ENCODE assay signal across 1 cellular context in the genomic region with DNA sequence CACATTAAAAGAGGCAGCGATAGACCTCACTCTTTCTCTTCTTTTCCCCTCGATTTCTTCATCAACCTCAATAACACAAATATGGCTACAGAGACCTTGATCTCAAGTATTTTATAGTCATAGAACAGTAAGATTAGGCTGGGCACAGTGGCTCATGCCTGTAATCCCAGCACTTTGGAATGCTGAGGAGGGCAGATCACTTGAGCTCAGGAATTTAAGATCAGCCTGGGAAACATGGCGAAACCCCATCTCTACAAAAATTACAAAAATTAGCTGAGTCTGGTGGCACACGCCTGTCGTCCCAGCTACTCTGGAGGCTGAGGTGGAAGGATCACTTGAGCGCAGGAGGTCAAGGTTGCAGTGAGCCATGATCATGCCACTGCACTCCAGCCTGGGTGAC.
TF ChIP-seq lines count a peak whose summit lies in the region.

No MANE protein-coding gene starts in this region.

TF ChIP-seq in HCT116, 20 proteins besides CTCF, POLR2A, EP300 and RAD21 (continued from another document):
- TF ChIP-seq, protein P1, sequence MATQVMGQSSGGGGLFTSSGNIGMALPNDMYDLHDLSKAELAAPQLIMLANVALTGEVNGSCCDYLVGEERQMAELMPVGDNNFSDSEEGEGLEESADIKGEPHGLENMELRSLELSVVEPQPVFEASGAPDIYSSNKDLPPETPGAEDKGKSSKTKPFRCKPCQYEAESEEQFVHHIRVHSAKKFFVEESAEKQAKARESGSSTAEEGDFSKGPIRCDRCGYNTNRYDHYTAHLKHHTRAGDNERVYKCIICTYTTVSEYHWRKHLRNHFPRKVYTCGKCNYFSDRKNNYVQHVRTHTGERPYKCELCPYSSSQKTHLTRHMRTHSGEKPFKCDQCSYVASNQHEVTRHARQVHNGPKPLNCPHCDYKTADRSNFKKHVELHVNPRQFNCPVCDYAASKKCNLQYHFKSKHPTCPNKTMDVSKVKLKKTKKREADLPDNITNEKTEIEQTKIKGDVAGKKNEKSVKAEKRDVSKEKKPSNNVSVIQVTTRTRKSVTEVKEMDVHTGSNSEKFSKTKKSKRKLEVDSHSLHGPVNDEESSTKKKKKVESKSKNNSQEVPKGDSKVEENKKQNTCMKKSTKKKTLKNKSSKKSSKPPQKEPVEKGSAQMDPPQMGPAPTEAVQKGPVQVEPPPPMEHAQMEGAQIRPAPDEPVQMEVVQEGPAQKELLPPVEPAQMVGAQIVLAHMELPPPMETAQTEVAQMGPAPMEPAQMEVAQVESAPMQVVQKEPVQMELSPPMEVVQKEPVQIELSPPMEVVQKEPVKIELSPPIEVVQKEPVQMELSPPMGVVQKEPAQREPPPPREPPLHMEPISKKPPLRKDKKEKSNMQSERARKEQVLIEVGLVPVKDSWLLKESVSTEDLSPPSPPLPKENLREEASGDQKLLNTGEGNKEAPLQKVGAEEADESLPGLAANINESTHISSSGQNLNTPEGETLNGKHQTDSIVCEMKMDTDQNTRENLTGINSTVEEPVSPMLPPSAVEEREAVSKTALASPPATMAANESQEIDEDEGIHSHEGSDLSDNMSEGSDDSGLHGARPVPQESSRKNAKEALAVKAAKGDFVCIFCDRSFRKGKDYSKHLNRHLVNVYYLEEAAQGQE (IDR thresholded peaks at IDR 0.05; ENCODE audit: low read depth), result no peak
- TF ChIP-seq, protein P2, sequence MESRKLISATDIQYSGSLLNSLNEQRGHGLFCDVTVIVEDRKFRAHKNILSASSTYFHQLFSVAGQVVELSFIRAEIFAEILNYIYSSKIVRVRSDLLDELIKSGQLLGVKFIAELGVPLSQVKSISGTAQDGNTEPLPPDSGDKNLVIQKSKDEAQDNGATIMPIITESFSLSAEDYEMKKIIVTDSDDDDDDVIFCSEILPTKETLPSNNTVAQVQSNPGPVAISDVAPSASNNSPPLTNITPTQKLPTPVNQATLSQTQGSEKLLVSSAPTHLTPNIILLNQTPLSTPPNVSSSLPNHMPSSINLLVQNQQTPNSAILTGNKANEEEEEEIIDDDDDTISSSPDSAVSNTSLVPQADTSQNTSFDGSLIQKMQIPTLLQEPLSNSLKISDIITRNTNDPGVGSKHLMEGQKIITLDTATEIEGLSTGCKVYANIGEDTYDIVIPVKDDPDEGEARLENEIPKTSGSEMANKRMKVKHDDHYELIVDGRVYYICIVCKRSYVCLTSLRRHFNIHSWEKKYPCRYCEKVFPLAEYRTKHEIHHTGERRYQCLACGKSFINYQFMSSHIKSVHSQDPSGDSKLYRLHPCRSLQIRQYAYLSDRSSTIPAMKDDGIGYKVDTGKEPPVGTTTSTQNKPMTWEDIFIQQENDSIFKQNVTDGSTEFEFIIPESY (IDR thresholded peaks at IDR 0.05; ENCODE audit: extremely low read depth, insufficient replicate concordance, low read length), result no peak
- TF ChIP-seq CEBPB (IDR thresholded peaks at IDR 0.05; ENCODE audit: low read depth), result no peak
TF ChIP-seq in HCT116: peak in this region for 0.
